Comparison of ENCODE assay signal across 1 cellular context in genomic region chr16:89386786-89387185, GRCh38.
A peak's percentile ranks its signal among the peaks of the same experiment; 100 is the strongest.
TF ChIP-seq lines count a peak whose summit lies in the region.

No MANE protein-coding gene starts in this region.

TF ChIP-seq in K562, 482 proteins besides CTCF, POLR2A, EP300 and RAD21 (continued from another document):
- TF ChIP-seq SLC30A9 (CRISPR knock-in tag; IDR thresholded peaks at IDR 0.05) (no peak), POLR2G (IDR thresholded peaks at IDR 0.05; ENCODE audit: low read depth, low read length) (peak; percentile 40; the same call in 1 of the 2 replicates), ZNF699 (CRISPR knock-in tag; IDR thresholded peaks at IDR 0.05; ENCODE audit: insufficient replicate concordance) (no peak)
